In genomic region chr16:54286330-54287017, GRCh38 we compare ENCODE assay signal across 1 cellular context.
A peak's percentile ranks its signal among the peaks of the same experiment; 100 is the strongest.
TF ChIP-seq lines count a peak whose summit lies in the region.

IRX3 (minus strand) TSS chr16:54286787; CDS start chr16:54286050, 737 bp downstream.

TF ChIP-seq in HepG2, 621 proteins besides CTCF, POLR2A, EP300 and RAD21 (continued from another document and continues in another):
- TF ChIP-seq RERE (CRISPR knock-in tag; IDR thresholded peaks at IDR 0.05; ENCODE audit: low read depth), result no peak
- TF ChIP-seq NFYB (CRISPR knock-in tag; IDR thresholded peaks at IDR 0.05), result peak; percentile 78
- TF ChIP-seq KMT2A (CRISPR knock-in tag; IDR thresholded peaks at IDR 0.05), result peak; percentile 56; the same call in 1 of the 2 replicates
- TF ChIP-seq KMT2B (CRISPR knock-in tag; IDR thresholded peaks at IDR 0.05), result peak; percentile 23; the same call in 1 of the 2 replicates
- TF ChIP-seq ZNF274 (CRISPR knock-in tag; IDR thresholded peaks at IDR 0.05), result peak; percentile 66; the same call in 1 of the 2 replicates
- TF ChIP-seq PHF21A (CRISPR knock-in tag; IDR thresholded peaks at IDR 0.05), result peak; percentile 31; the same call in 1 of the 2 replicates
- TF ChIP-seq ISL2 (CRISPR knock-in tag; IDR thresholded peaks at IDR 0.05), result no peak
- 0 out of 2 replicates have a peak, but pooled peaks have one; percentile 72 for TF ChIP-seq KLF11 (CRISPR knock-in tag; IDR thresholded peaks at IDR 0.05)
- 0 out of 2 replicates have a peak, but pooled peaks have one; percentile 26 for TF ChIP-seq ELF1 (CRISPR knock-in tag; IDR thresholded peaks at IDR 0.05)
- TF ChIP-seq ZNF468 (CRISPR knock-in tag; IDR thresholded peaks at IDR 0.05), result no peak
- no peak; the same call in 1 of the 2 replicates for TF ChIP-seq ZBTB7B (CRISPR knock-in tag; IDR thresholded peaks at IDR 0.05)
- TF ChIP-seq ZNF687 (CRISPR knock-in tag; IDR thresholded peaks at IDR 0.05), result peak; percentile 59
- no peak for TF ChIP-seq FOXK1 (CRISPR knock-in tag; IDR thresholded peaks at IDR 0.05; ENCODE audit: borderline replicate concordance, low read depth)
- TF ChIP-seq ASH2L (IDR thresholded peaks at IDR 0.05; ENCODE audit: insufficient read length, low read depth, low read length), result peak; percentile 92
- TF ChIP-seq, protein P1, sequence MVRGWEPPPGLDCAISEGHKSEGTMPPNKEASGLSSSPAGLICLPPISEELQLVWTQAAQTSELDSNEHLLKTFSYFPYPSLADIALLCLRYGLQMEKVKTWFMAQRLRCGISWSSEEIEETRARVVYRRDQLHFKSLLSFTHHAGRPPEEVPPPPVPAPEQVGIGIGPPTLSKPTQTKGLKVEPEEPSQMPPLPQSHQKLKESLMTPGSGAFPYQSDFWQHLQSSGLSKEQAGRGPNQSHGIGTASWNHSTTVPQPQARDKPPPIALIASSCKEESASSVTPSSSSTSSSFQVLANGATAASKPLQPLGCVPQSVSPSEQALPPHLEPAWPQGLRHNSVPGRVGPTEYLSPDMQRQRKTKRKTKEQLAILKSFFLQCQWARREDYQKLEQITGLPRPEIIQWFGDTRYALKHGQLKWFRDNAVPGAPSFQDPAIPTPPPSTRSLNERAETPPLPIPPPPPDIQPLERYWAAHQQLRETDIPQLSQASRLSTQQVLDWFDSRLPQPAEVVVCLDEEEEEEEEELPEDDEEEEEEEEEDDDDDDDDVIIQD (CRISPR knock-in tag; IDR thresholded peaks at IDR 0.05; ENCODE audit: low read depth), result peak; percentile 59; the same call in 1 of the 2 replicates
- peak; percentile 74 for TF ChIP-seq CREM (IDR thresholded peaks at IDR 0.05)
- TF ChIP-seq CREM (CRISPR knock-in tag; IDR thresholded peaks at IDR 0.05), result no peak
- no peak for TF ChIP-seq ZNF510 (CRISPR knock-in tag; IDR thresholded peaks at IDR 0.05; ENCODE audit: low read depth)
- no peak for TF ChIP-seq ZNF737 (CRISPR knock-in tag; IDR thresholded peaks at IDR 0.05; ENCODE audit: borderline replicate concordance)
- TF ChIP-seq NONO (IDR thresholded peaks at IDR 0.05), result no peak
- 0 out of 2 replicates have a peak, but pooled peaks have one; percentile 32 for TF ChIP-seq NONO (CRISPR knock-in tag; conservative IDR thresholded peaks at IDR 0.05)
- TF ChIP-seq, protein P2, sequence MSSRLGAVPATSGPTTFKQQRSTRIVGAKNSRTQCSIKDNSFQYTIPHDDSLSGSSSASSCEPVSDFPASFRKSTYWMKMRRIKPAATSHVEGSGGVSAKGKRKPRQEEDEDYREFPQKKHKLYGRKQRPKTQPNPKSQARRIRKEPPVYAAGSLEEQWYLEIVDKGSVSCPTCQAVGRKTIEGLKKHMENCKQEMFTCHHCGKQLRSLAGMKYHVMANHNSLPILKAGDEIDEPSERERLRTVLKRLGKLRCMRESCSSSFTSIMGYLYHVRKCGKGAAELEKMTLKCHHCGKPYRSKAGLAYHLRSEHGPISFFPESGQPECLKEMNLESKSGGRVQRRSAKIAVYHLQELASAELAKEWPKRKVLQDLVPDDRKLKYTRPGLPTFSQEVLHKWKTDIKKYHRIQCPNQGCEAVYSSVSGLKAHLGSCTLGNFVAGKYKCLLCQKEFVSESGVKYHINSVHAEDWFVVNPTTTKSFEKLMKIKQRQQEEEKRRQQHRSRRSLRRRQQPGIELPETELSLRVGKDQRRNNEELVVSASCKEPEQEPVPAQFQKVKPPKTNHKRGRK (CRISPR knock-in tag; IDR thresholded peaks at IDR 0.05), result peak; percentile 83; the same call in 1 of the 2 replicates
- TF ChIP-seq SRY (CRISPR knock-in tag; IDR thresholded peaks at IDR 0.05), result peak; percentile 37; the same call in 1 of the 2 replicates
- TF ChIP-seq ZNF296 (CRISPR knock-in tag; conservative IDR thresholded peaks at IDR 0.05), result no peak
- TF ChIP-seq SAP130 (CRISPR knock-in tag; IDR thresholded peaks at IDR 0.05; ENCODE audit: low read depth), result peak; percentile 80
- TF ChIP-seq SYNCRIP (IDR thresholded peaks at IDR 0.05; ENCODE audit: insufficient read depth, low read depth, low read length), result no peak
- peak; percentile 54; the same call in 1 of the 2 replicates for TF ChIP-seq SAFB2 (CRISPR knock-in tag; IDR thresholded peaks at IDR 0.05; ENCODE audit: borderline replicate concordance, low read depth)
- TF ChIP-seq, protein P3, sequence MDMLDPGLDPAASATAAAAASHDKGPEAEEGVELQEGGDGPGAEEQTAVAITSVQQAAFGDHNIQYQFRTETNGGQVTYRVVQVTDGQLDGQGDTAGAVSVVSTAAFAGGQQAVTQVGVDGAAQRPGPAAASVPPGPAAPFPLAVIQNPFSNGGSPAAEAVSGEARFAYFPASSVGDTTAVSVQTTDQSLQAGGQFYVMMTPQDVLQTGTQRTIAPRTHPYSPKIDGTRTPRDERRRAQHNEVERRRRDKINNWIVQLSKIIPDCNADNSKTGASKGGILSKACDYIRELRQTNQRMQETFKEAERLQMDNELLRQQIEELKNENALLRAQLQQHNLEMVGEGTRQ (IDR thresholded peaks at IDR 0.05; ENCODE audit: low read depth, low read length), result no peak
- TF ChIP-seq, protein P3 (CRISPR knock-in tag; IDR thresholded peaks at IDR 0.05; ENCODE audit: borderline replicate concordance), result no peak; the same call in 1 of the 2 replicates
- TF ChIP-seq NFKB2 (CRISPR knock-in tag; IDR thresholded peaks at IDR 0.05; ENCODE audit: borderline replicate concordance), result peak; percentile 54; the same call in 1 of the 2 replicates
- TF ChIP-seq ZNF674 (CRISPR knock-in tag; IDR thresholded peaks at IDR 0.05; ENCODE audit: low read depth), result peak; percentile 84; the same call in 1 of the 2 replicates
- TF ChIP-seq MAZ (IDR thresholded peaks at IDR 0.05; ENCODE audit: borderline replicate concordance, low read depth, low read length), result peak; percentile 77
- TF ChIP-seq MAZ (CRISPR knock-in tag; IDR thresholded peaks at IDR 0.05; ENCODE audit: low read depth), result peak; percentile 95; the same call in 1 of the 2 replicates
- TF ChIP-seq ZMAT3 (CRISPR knock-in tag; conservative IDR thresholded peaks at IDR 0.05), result peak; percentile 57; the same call in 1 of the 2 replicates
- no peak for TF ChIP-seq NFRKB (IDR thresholded peaks at IDR 0.05)
- TF ChIP-seq ZNF780A (CRISPR knock-in tag; IDR thresholded peaks at IDR 0.05), result 0 out of 2 replicates have a peak, but pooled peaks have one; percentile 58
- TF ChIP-seq, protein P4, sequence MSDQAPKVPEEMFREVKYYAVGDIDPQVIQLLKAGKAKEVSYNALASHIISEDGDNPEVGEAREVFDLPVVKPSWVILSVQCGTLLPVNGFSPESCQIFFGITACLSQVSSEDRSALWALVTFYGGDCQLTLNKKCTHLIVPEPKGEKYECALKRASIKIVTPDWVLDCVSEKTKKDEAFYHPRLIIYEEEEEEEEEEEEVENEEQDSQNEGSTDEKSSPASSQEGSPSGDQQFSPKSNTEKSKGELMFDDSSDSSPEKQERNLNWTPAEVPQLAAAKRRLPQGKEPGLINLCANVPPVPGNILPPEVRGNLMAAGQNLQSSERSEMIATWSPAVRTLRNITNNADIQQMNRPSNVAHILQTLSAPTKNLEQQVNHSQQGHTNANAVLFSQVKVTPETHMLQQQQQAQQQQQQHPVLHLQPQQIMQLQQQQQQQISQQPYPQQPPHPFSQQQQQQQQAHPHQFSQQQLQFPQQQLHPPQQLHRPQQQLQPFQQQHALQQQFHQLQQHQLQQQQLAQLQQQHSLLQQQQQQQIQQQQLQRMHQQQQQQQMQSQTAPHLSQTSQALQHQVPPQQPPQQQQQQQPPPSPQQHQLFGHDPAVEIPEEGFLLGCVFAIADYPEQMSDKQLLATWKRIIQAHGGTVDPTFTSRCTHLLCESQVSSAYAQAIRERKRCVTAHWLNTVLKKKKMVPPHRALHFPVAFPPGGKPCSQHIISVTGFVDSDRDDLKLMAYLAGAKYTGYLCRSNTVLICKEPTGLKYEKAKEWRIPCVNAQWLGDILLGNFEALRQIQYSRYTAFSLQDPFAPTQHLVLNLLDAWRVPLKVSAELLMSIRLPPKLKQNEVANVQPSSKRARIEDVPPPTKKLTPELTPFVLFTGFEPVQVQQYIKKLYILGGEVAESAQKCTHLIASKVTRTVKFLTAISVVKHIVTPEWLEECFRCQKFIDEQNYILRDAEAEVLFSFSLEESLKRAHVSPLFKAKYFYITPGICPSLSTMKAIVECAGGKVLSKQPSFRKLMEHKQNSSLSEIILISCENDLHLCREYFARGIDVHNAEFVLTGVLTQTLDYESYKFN (CRISPR knock-in tag; conservative IDR thresholded peaks at IDR 0.05), result peak; percentile 31; the same call in 1 of the 2 replicates
- no peak; the same call in 1 of the 2 replicates for TF ChIP-seq NCOA2 (CRISPR knock-in tag; IDR thresholded peaks at IDR 0.05)
- TF ChIP-seq LCORL (IDR thresholded peaks at IDR 0.05), result peak; percentile 71; the same call in 1 of the 2 replicates
- TF ChIP-seq LCORL (CRISPR knock-in tag; IDR thresholded peaks at IDR 0.05), result peak; percentile 50
- TF ChIP-seq ZNF891 (CRISPR knock-in tag; IDR thresholded peaks at IDR 0.05), result peak; percentile 48; the same call in 1 of the 2 replicates
- 0 out of 2 replicates have a peak, but pooled peaks have one; percentile 36 for TF ChIP-seq FOXC1 (CRISPR knock-in tag; IDR thresholded peaks at IDR 0.05; ENCODE audit: borderline replicate concordance)
- no peak for TF ChIP-seq EED (CRISPR knock-in tag; IDR thresholded peaks at IDR 0.05)
